ENCODE assay signal across 38 cellular contexts in the genomic region with DNA sequence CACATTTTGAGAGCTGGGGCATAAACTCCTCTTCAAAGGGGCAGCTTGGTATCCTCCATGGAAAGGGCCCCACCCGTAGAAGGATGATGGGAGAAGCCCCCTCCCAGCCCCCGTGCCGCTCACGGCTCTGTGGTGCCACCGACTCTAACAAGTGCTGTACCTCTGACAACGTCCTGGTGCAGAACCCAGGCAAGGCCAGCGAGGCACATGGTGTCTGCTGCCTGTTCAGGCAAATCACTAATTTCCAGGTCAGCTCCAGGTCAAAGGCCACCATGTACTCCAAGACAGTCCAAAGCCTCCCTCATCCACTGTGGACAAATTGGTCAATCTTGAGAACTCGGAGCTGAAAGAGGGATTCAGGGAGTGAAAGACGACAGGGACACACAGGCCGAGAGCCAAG. TPM values are rescaled to one million over a fixed set of nuclear protein-coding genes. Genes with fewer than 3 reads are reported as not detected.
"Had no signal": no experiment of that assay in that cellular context is flagged by ENCODE, and none has a peak within 500 bp of the region (broad histone marks: within the 10 kb centered on the region; RNA-seq: fewer than 3 reads in every experiment).

No MANE protein-coding gene starts in this region.

- H3K4me1 ChIP-seq: adrenal gland, body of pancreas, breast epithelium had no signal

- H3K4me3 ChIP-seq: adrenal gland, body of pancreas, breast epithelium had no signal

- H3K4me1 Mint-ChIP-seq: activated B cell treated with CpG ODN at 0.5 μM for 24 hours; activated CD4-positive, alpha-beta T cell treated with anti-CD3 and anti-CD28 coated beads, Interleukin-2, amount 10 ng/mL, durations not matched to agents 24 days and 14 days; activated naive CD8-positive, alpha-beta T cell treated with anti-CD3 and anti-CD28 coated beads for 36 hours had no signal

- H3K27ac ChIP-seq: adrenal gland, body of pancreas, brain microvascular endothelial cell, breast epithelium, VCaP had no signal

- DNase-seq: activated B cell treated with CpG ODN at 0.5 μM for 24 hours; activated CD4-positive, alpha-beta memory T cell treated with anti-CD3 and anti-CD28 coated beads for 36 hours; activated CD4-positive, alpha-beta T cell treated with anti-CD3 and anti-CD28 coated beads for 4 hours; activated CD4-positive, alpha-beta T cell treated with anti-CD3 and anti-CD28 coated beads, Interleukin-2, amount 10 ng/mL, durations not matched to agents 24 days and 14 days; activated CD4-positive, alpha-beta T cell treated with anti-CD3 and anti-CD28 coated beads, Interleukin-2, amount 50 U/mL, for 1 hour; activated CD4-positive, alpha-beta T cell treated with anti-CD3 and anti-CD28 coated beads, Interleukin-2, amount 50 U/mL, for 4 hours; activated CD4-positive, CD25-positive, alpha-beta regulatory T cell treated with anti-CD3 and anti-CD28 coated beads, Interleukin-2, amount 50 U/mL, for 72 hours; activated CD8-positive, alpha-beta memory T cell treated with anti-CD3 and anti-CD28 coated beads, Interleukin-2, amount 50 U/mL, for 4 hours; activated CD8-positive, alpha-beta T cell treated with anti-CD3 and anti-CD28 coated beads for 36 hours; activated effector memory CD4-positive, alpha-beta T cell treated with Interleukin-2 at 50 U/mL for 16 hours; activated gamma-delta T cell; activated naive CD4-positive, alpha-beta T cell treated with anti-CD3 and anti-CD28 coated beads, Interleukin-2, amount 50 U/mL, for 16 hours; activated naive CD4-positive, alpha-beta T cell treated with Interleukin-2 at 50 U/mL for 16 hours; activated naive CD8-positive, alpha-beta T cell treated with anti-CD3 and anti-CD28 coated beads for 36 hours; activated T-cell treated with anti-CD3 and anti-CD28 coated beads for 4 hours; activated T-cell treated with anti-CD3 and anti-CD28 coated beads, Interleukin-2, amount 50 U/mL, for 1 hour; activated T-cell treated with anti-CD3 and anti-CD28 coated beads, Interleukin-2, amount 50 U/mL, for 4 hours; activated T-cell treated with anti-CD3 and anti-CD28 coated beads, Interleukin-2, amount 50 U/mL, for 72 hours; adrenal gland; amniotic stem cell; body of pancreas; brain microvascular endothelial cell; central memory CD4-positive, alpha-beta T cell; SW 1271; T-helper 1 cell; T-helper 2 cell; T-helper 9 cell had no signal

- H3K4me3 Mint-ChIP-seq: activated B cell treated with CpG ODN at 0.5 μM for 24 hours; activated CD4-positive, alpha-beta memory T cell treated with anti-CD3 and anti-CD28 coated beads for 36 hours; activated CD4-positive, alpha-beta T cell treated with anti-CD3 and anti-CD28 coated beads, Interleukin-2, amount 10 ng/mL, durations not matched to agents 24 days and 14 days; activated CD8-positive, alpha-beta T cell treated with anti-CD3 and anti-CD28 coated beads for 36 hours; activated naive CD8-positive, alpha-beta T cell treated with anti-CD3 and anti-CD28 coated beads for 36 hours; activated T-cell treated with anti-CD3 and anti-CD28 coated beads, Interleukin-2, amount 50 U/mL, for 4 hours; activated T-cell treated with anti-CD3 and anti-CD28 coated beads, Interleukin-2, amount 50 U/mL, for 72 hours; activated T-helper 1 cell treated with anti-CD3 and anti-CD28 coated beads, Interleukin-12 subunit alpha, Interleukin-12 subunit beta, Interleukin-2, Interleukin-4 antibody, amounts not matched to agents 30 ng/mL and 10 ng/mL and 1 ng/mL, durations not matched to agents 14 hours and 24 hours and 36 hours; T-helper 1 cell treated with Interleukin-12 subunit alpha and Interleukin-12 subunit beta and Interleukin-4 antibody, amounts not matched to agents 30 μg/mL and 1 μg/mL, for 36 hours; T-helper 2 cell treated with Interferon-gamma antibody and Interleukin-4, amounts not matched to agents 5 μg/mL and 100 μg/mL, for 36 hours had no signal

- H3K27ac Mint-ChIP-seq: activated B cell treated with CpG ODN at 0.5 μM for 24 hours; activated CD4-positive, alpha-beta memory T cell treated with anti-CD3 and anti-CD28 coated beads for 36 hours; activated CD4-positive, alpha-beta T cell treated with anti-CD3 and anti-CD28 coated beads, Interleukin-2, amount 10 ng/mL, durations not matched to agents 24 days and 14 days; activated CD8-positive, alpha-beta T cell treated with anti-CD3 and anti-CD28 coated beads for 36 hours; activated naive CD4-positive, alpha-beta T cell treated with anti-CD3 and anti-CD28 coated beads, Interleukin-2, amount 50 U/mL, for 72 hours; activated naive CD8-positive, alpha-beta T cell treated with anti-CD3 and anti-CD28 coated beads for 36 hours; activated T-cell treated with anti-CD3 and anti-CD28 coated beads, Interleukin-2, amount 50 U/mL, for 72 hours; activated T-helper 1 cell treated with anti-CD3 and anti-CD28 coated beads, Interleukin-12 subunit alpha, Interleukin-12 subunit beta, Interleukin-2, Interleukin-4 antibody, amounts not matched to agents 30 ng/mL and 10 ng/mL and 1 ng/mL, durations not matched to agents 14 hours and 24 hours and 36 hours; activated T-helper 2 cell treated with anti-CD3 and anti-CD28 coated beads, Interferon-gamma antibody, Interleukin-2, Interleukin-4, amounts not matched to agents 10 μg/mL and 5 μg/mL and 100 μg/mL, durations not matched to agents 14 hours and 24 hours and 36 hours; T-helper 1 cell treated with Interleukin-12 subunit alpha and Interleukin-12 subunit beta and Interleukin-4 antibody, amounts not matched to agents 30 μg/mL and 1 μg/mL, for 36 hours; T-helper 2 cell treated with Interferon-gamma antibody and Interleukin-4, amounts not matched to agents 5 μg/mL and 100 μg/mL, for 36 hours had no signal

- H3K27me3 ChIP-seq: body of pancreas, brain microvascular endothelial cell had no signal

- ATAC-seq: activated CD8-positive, alpha-beta T cell treated with anti-CD3 and anti-CD28 coated beads for 36 hours; activated naive CD4-positive, alpha-beta T cell treated with anti-CD3 and anti-CD28 coated beads, Interleukin-2, amount 50 U/mL, for 72 hours; activated T-cell treated with anti-CD3 and anti-CD28 coated beads, Interleukin-2, amount 50 U/mL, for 4 hours; activated T-cell treated with anti-CD3 and anti-CD28 coated beads, Interleukin-2, amount 50 U/mL, for 72 hours; body of pancreas had no signal

- H3K9me3 Mint-ChIP-seq: activated B cell treated with CpG ODN at 0.5 μM for 24 hours; activated CD4-positive, alpha-beta memory T cell treated with anti-CD3 and anti-CD28 coated beads for 36 hours; activated CD4-positive, alpha-beta T cell treated with anti-CD3 and anti-CD28 coated beads, Interleukin-2, amount 10 ng/mL, durations not matched to agents 24 days and 14 days; activated CD8-positive, alpha-beta T cell treated with anti-CD3 and anti-CD28 coated beads for 36 hours; activated naive CD4-positive, alpha-beta T cell treated with anti-CD3 and anti-CD28 coated beads, Interleukin-2, amount 50 U/mL, for 72 hours; activated naive CD8-positive, alpha-beta T cell treated with anti-CD3 and anti-CD28 coated beads for 36 hours; activated T-cell treated with anti-CD3 and anti-CD28 coated beads, Interleukin-2, amount 50 U/mL, for 4 hours; activated T-cell treated with anti-CD3 and anti-CD28 coated beads, Interleukin-2, amount 50 U/mL, for 72 hours; activated T-helper 1 cell treated with anti-CD3 and anti-CD28 coated beads, Interleukin-12 subunit alpha, Interleukin-12 subunit beta, Interleukin-2, Interleukin-4 antibody, amounts not matched to agents 30 ng/mL and 10 ng/mL and 1 ng/mL, durations not matched to agents 14 hours and 24 hours and 36 hours; activated T-helper 2 cell treated with anti-CD3 and anti-CD28 coated beads, Interferon-gamma antibody, Interleukin-2, Interleukin-4, amounts not matched to agents 10 μg/mL and 5 μg/mL and 100 μg/mL, durations not matched to agents 14 hours and 24 hours and 36 hours; T-helper 1 cell treated with Interleukin-12 subunit alpha and Interleukin-12 subunit beta and Interleukin-4 antibody, amounts not matched to agents 30 μg/mL and 1 μg/mL, for 36 hours; T-helper 2 cell treated with Interferon-gamma antibody and Interleukin-4, amounts not matched to agents 5 μg/mL and 100 μg/mL, for 36 hours had no signal

- H3K36me3 Mint-ChIP-seq: activated CD4-positive, alpha-beta memory T cell treated with anti-CD3 and anti-CD28 coated beads for 36 hours; activated naive CD4-positive, alpha-beta T cell treated with anti-CD3 and anti-CD28 coated beads, Interleukin-2, amount 50 U/mL, for 72 hours; activated naive CD8-positive, alpha-beta T cell treated with anti-CD3 and anti-CD28 coated beads for 36 hours had no signal

- H3K36me3 ChIP-seq: adrenal gland, brain microvascular endothelial cell, breast epithelium had no signal

- H3K9me3 ChIP-seq: adrenal gland, body of pancreas had no signal

RNA-seq across cellular contexts. Expression of a gene that starts 11.4 kb away (rescaled TPM):
- total RNA-seq: activated B cell treated with CpG ODN at 0.5 μM for 24 hours; activated CD4-positive, alpha-beta memory T cell treated with anti-CD3 and anti-CD28 coated beads for 36 hours; activated CD4-positive, alpha-beta T cell treated with anti-CD3 and anti-CD28 coated beads, Interleukin-2, amount 10 ng/mL, durations not matched to agents 24 days and 14 days; activated CD8-positive, alpha-beta memory T cell treated with anti-CD3 and anti-CD28 coated beads for 36 hours; activated CD8-positive, alpha-beta T cell treated with anti-CD3 and anti-CD28 coated beads for 36 hours; activated naive CD4-positive, alpha-beta T cell treated with anti-CD3 and anti-CD28 coated beads, Interleukin-2, amount 50 U/mL, for 72 hours; activated naive CD8-positive, alpha-beta T cell treated with anti-CD3 and anti-CD28 coated beads for 36 hours; activated T-cell treated with anti-CD3 and anti-CD28 coated beads, Interleukin-2, amount 50 U/mL, for 4 hours; activated T-cell treated with anti-CD3 and anti-CD28 coated beads, Interleukin-2, amount 50 U/mL, for 72 hours; activated T-helper 1 cell treated with anti-CD3 and anti-CD28 coated beads, Interleukin-12 subunit alpha, Interleukin-12 subunit beta, Interleukin-2, Interleukin-4 antibody, amounts not matched to agents 30 ng/mL and 10 ng/mL and 1 ng/mL, durations not matched to agents 14 hours and 24 hours and 36 hours; activated T-helper 2 cell treated with anti-CD3 and anti-CD28 coated beads, Interferon-gamma antibody, Interleukin-2, Interleukin-4, amounts not matched to agents 10 μg/mL and 5 μg/mL and 100 μg/mL, durations not matched to agents 14 hours and 24 hours and 36 hours; adrenal gland; aorta; astrocyte; body of pancreas; cardiac septum had no signal
- polyA plus RNA-seq: adrenal gland, aorta had no signal
